Comparison of ENCODE assay signal across 10 cellular contexts in the genomic region with DNA sequence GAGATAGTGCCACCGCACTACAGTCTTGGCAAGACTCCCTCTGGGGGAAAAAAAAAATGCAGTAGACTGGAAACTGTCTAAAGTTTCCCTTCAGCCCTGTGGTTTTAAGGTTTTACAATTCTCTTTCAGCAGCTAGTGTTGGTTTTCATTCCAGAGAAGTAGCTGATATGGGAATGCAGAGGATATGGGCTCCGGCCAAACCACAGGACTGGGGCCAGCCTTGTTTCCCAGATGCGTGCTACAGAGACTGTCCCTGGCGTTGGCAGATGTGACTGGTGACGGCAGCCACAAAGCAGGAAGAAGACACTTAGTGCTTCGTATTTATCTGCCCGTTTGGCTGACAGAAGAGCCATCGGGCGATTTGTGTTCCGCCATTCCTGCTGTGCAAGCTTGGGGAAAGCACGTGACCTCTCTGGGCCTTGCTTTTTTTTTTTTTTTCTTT. TPM values are rescaled to one million over a fixed set of nuclear protein-coding genes. Genes with fewer than 3 reads are reported as not detected.
DNase-seq lines count a peak whose midpoint lies in the region; ATAC-seq and TF ChIP-seq lines count a peak whose summit lies in the region.
"Had no signal": no experiment of that assay in that cellular context is flagged by ENCODE, and none has a peak within 500 bp of the region (broad histone marks: within the 10 kb centered on the region; RNA-seq: fewer than 3 reads in every experiment).

No MANE protein-coding gene starts in this region.

- 57 to 60% methylated on average over 11 of the region's 11 CpGs for WGBS in sigmoid colon, 2 donors

- TF ChIP-seq CTCF in fibroblast of pulmonary artery (IDR thresholded peaks at IDR 0.05; ENCODE audit: low read length, missing control alignments) (no peak), sigmoid colon (IDR thresholded peaks at IDR 0.05) (no peak), GM13977 (IDR thresholded peaks at IDR 0.05; ENCODE audit: extremely low read depth, insufficient read depth, missing control alignments) (no peak)

- peak; percentile 47 for DNase-seq in GF-D8 (lab: John Stamatoyannopoulos, UW)
- DNase-seq in SJCRH30 = peak; percentile 69 to 77
- peak; percentile 96 for DNase-seq in fibroblast of pulmonary artery (ENCODE audit: low read depth)
- peak; percentile 60 for DNase-seq in sigmoid colon
- DNase-seq in T1000 (lab: John Stamatoyannopoulos, UW) = no peak
- no peak for DNase-seq in NCI-H1105 treated with DMSO at 0.1 percent for 48 hours (lab: John Stamatoyannopoulos, UW)
- DNase-seq in GM13977 (ENCODE audit: low spot score) = no peak
- DNase-seq: T-helper 9 cell had no signal

- no peak for TF ChIP-seq EP300 in sigmoid colon (IDR thresholded peaks at IDR 0.05)

- no peaks in the 10 kb centered on the region for H3K36me3 ChIP-seq in SJCRH30
- H3K36me3 ChIP-seq in sigmoid colon = no peaks in the 10 kb centered on the region

- H3K27me3 ChIP-seq in SJCRH30 = no peaks in the 10 kb centered on the region
- no peaks in the 10 kb centered on the region for H3K27me3 ChIP-seq in sigmoid colon

- H3K27ac ChIP-seq in SJCRH30 (no peak overlapping the region), sigmoid colon (no peak overlapping the region)

- H3K4me1 ChIP-seq in SJCRH30 = no peaks in the 10 kb centered on the region
- no peaks in the 10 kb centered on the region for H3K4me1 ChIP-seq in sigmoid colon

- in situ Hi-C loops in GM13977 (cut with MboI; ENCODE audit: low pct_unique_long_range_greater_than_20kb, low sequenced_read_pairs, unreplicated experiment) = loop anchor here (10.0 kb wide), 1 partner anchor 78 kb away; no protein-coding TSS in a partner anchor

- no peak for TF ChIP-seq POLR2A in sigmoid colon (IDR thresholded peaks at IDR 0.05)

- H3K4me3 ChIP-seq in SJCRH30 (no peak overlapping the region), fibroblast of pulmonary artery (replicated peaks; ENCODE audit: low read depth, low read length) (peak overlapping the region; percentile 7), sigmoid colon (no peak overlapping the region)
- H3K4me3 ChIP-seq: mucosa of descending colon had no signal

- no peaks in the 10 kb centered on the region for H3K9me3 ChIP-seq in SJCRH30 (replicated peaks)
- no peaks in the 10 kb centered on the region for H3K9me3 ChIP-seq in sigmoid colon
- H3K9me3 ChIP-seq: mucosa of descending colon had no signal

- intact Hi-C loops in sigmoid colon (cut with DNase I) = no loop called here

- no peak for ATAC-seq in GM21381 (IDR thresholded peaks at IDR 0.05; ENCODE audit: unreplicated experiment)
- ATAC-seq: mucosa of descending colon had no signal

RNA-seq across cellular contexts. Expression of a gene that starts 43.2 kb away (rescaled TPM):
- total RNA-seq in SJCRH30 (2014; rRNA removed; shearing (Covaris generic)) = 5.8 and 5.9 TPM in 2 replicates
- 1 to 10 TPM; 4.1 to 6.2 (median 4.6) TPM for total RNA-seq in sigmoid colon
- polyA plus RNA-seq in sigmoid colon = 1 to 10 TPM in 2 of 3 donors, under 1 TPM in 1; 0.69 to 2.8 (median 1.2) TPM

RNA-seq across cellular contexts. Expression of a gene that starts 43.3 kb away (rescaled TPM):
- 58.7 and 60.2 TPM in 2 replicates for total RNA-seq in SJCRH30 (2014; rRNA removed; shearing (Covaris generic))
- 10 to 100 TPM; 11.4 to 18.2 (median 14.8) TPM for total RNA-seq in sigmoid colon
- 10 to 100 TPM in 1 of 3 donors, 1 to 10 TPM in 2; 3.6 to 19.9 (median 9.0) TPM for polyA plus RNA-seq in sigmoid colon

RNA-seq across cellular contexts. Expression of a gene that starts 53.6 kb away (rescaled TPM):
- total RNA-seq in SJCRH30 (2014; rRNA removed; shearing (Covaris generic)) = not detected in 2 replicates
- total RNA-seq in sigmoid colon = 1 to 10 TPM; 2.3 to 9.6 (median 5.6) TPM
- polyA plus RNA-seq in sigmoid colon = 1 to 10 TPM; 1.4 to 3.8 (median 1.8) TPM

Comparison
In these comparisons a context has a peak if more than half of its experiments do, and no peak if none do; other contexts are left out.
1. DNase-seq: peak in GF-D8 (single experiment), SJCRH30 (2 of 2), fibroblast of pulmonary artery (single experiment) and sigmoid colon (single experiment); none in T1000 (single experiment), NCI-H1105 treated with DMSO at 0.1 percent for 48 hours (single experiment) and GM13977 (single experiment).